21 cellular contexts compared by ENCODE assay signal in the genomic region with DNA sequence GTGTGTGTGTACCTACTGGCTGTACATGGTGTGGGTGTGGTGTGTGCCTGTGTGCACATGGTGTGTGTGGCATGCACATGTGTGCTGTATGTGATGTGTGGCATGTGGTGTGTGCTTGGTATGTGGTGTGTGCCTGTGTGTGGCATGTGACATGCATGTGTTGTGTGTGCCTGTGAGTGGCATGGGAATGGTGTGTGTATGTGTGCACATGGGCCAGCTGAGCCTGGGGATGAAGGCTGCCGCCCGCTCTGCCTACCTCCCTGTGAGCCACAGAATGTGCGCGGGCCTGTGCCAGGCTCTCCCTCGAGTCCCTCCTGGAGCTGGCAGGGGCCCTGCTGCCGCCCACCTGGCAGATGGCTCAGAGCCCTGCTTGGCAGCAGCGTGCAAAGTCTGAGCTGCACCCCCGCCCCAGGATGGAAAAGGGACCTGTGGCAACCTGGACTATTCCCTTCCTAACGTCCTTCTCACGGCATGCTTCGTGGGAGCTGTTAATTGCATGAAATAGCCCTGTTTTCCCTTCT. TPM values are rescaled to one million over a fixed set of nuclear protein-coding genes. Genes with fewer than 3 reads are reported as not detected.
A peak's percentile ranks its signal among the peaks of the same experiment; 100 is the strongest.
DNase-seq lines count a peak whose midpoint lies in the region; ATAC-seq, FAIRE-seq and TF ChIP-seq lines count a peak whose summit lies in the region.
"Had no signal": no experiment of that assay in that cellular context is flagged by ENCODE, and none has a peak within 500 bp of the region (broad histone marks: within the 10 kb centered on the region; RNA-seq: fewer than 3 reads in every experiment).

No MANE protein-coding gene starts in this region.

- no peak overlapping the region for H4K91ac ChIP-seq in IMR-90 (ENCODE audit: insufficient read depth, low read depth, low read length)

- no peak overlapping the region for H2AFZ ChIP-seq in IMR-90 (replicated peaks; ENCODE audit: low read length, poor library complexity)

- no peak overlapping the region for H2BK20ac ChIP-seq in IMR-90 (ENCODE audit: low read depth, low read length)

- peak; percentile 23 for FAIRE-seq in bronchial epithelial cell (lab: Jason Lieb, UNC)
- FAIRE-seq: GM19239 had no signal

- H3K23ac ChIP-seq in IMR-90 (ENCODE audit: low read depth, low read length): no peak overlapping the region

- in situ Hi-C loops in IMR-90 (cut with MboI; ENCODE audit: low sequenced_read_pairs): no loop called here

- WGBS in IMR-90 (ENCODE audit: extremely low coverage in 2 of 2, insufficient read length in 1 of 2), 2 experiments: 88% methylated on average over 6 of the region's 11 CpGs; no CpG with 5 or more reads in 1 of the 2 experiments

- no peak overlapping the region for H4K5ac ChIP-seq in IMR-90 (ENCODE audit: low read depth, low read length)

- no peak overlapping the region for H2BK15ac ChIP-seq in IMR-90 (ENCODE audit: low read depth, low read length)

- H3K27me3 ChIP-seq in Caco-2 (replicated peaks; ENCODE audit: control insufficient read depth, insufficient read depth, low read length): no peaks in the 10 kb centered on the region
- no peaks in the 10 kb centered on the region for H3K27me3 ChIP-seq in IMR-90 (ENCODE audit: control insufficient read depth, insufficient read depth, low read length)
- H3K27me3 ChIP-seq in bronchial epithelial cell (ENCODE audit: control insufficient read depth, insufficient read depth, low read length): no peaks in the 10 kb centered on the region
- H3K27me3 ChIP-seq in CD4-positive, alpha-beta T cell (ENCODE audit: control insufficient read depth, insufficient read depth, low read length): no peaks in the 10 kb centered on the region
- H3K27me3 ChIP-seq: right lobe of liver had no signal

- no peaks in the 10 kb centered on the region for H3K9me3 ChIP-seq in Caco-2
- H3K9me3 ChIP-seq in IMR-90 (ENCODE audit: control insufficient read depth, insufficient read depth, low read length): no peaks in the 10 kb centered on the region
- no peaks in the 10 kb centered on the region for H3K9me3 ChIP-seq in CD4-positive, alpha-beta T cell (ENCODE audit: control insufficient read depth, low read length)
- H3K9me3 ChIP-seq: right lobe of liver, SJSA1 had no signal

- peaks cover 7% of the 10 kb centered on the region for H4K20me1 ChIP-seq in IMR-90 (ENCODE audit: insufficient read depth, low read length)

- H3K4me1 Mint-ChIP-seq in Caco-2 (ENCODE audit: low read depth, unreplicated experiment) (no peaks in the 10 kb centered on the region), nephron progenitor cell (no peaks in the 10 kb centered on the region)
- H3K4me1 Mint-ChIP-seq in CD4-positive, alpha-beta T cell (ENCODE audit: low read depth): no peaks in the 10 kb centered on the region

- H3K27ac Mint-ChIP-seq in Caco-2 (ENCODE audit: unreplicated experiment) (peak overlapping the region; percentile 48), nephron progenitor cell (peak overlapping the region; percentile 90)
- no peak overlapping the region for H3K27ac Mint-ChIP-seq in CD4-positive, alpha-beta T cell
- H3K27ac Mint-ChIP-seq: activated naive CD8-positive, alpha-beta T cell treated with anti-CD3 and anti-CD28 coated beads, Interleukin-2, amount 10 ng/mL, durations not matched to agents 7 days and 5 days; IgD-negative memory B cell had no signal

- H3K36me3 ChIP-seq in Caco-2 (ENCODE audit: control insufficient read depth, insufficient read depth, low read length) (no peaks in the 10 kb centered on the region; the same call in 1 of the 2 replicates), IMR-90 (ENCODE audit: control insufficient read depth, insufficient read depth, low read length) (peaks cover 19% of the 10 kb centered on the region), bronchial epithelial cell (ENCODE audit: control insufficient read depth, insufficient read depth, low read length) (peaks cover 14% of the 10 kb centered on the region)

- intact Hi-C loops in Caco-2 (cut with micrococcal nuclease; ENCODE audit: unreplicated experiment) (no loop called here), IMR-90 (cut with micrococcal nuclease) (no loop called here), left ventricle myocardium superior (cut with micrococcal nuclease) (no loop called here)
- intact Hi-C loops in CD4-positive, alpha-beta T cell (cut with DNase I, micrococcal nuclease): no loop called here

- no peaks in the 10 kb centered on the region; the same call in 1 of the 2 replicates for H3K9me1 ChIP-seq in IMR-90 (ENCODE audit: insufficient read depth, low read length)

- no peak overlapping the region for H3K4ac ChIP-seq in IMR-90 (ENCODE audit: low read depth, low read length)

- TF ChIP-seq CTCF in Caco-2 (IDR thresholded peaks at IDR 0.05; ENCODE audit: insufficient read depth in 1 of 2, low read depth in 1 of 2, low read length in 1 of 2, severe bottlenecking in 1 of 2, unreplicated experiment in 1 of 2): no peak
- TF ChIP-seq CTCF in IMR-90 (conservative IDR thresholded peaks at IDR 0.05; ENCODE audit: low read depth, low read length): no peak
- no peak for TF ChIP-seq CTCF in bronchial epithelial cell (IDR thresholded peaks at IDR 0.05; ENCODE audit: insufficient read depth, low read length, severe bottlenecking)
- no peak for TF ChIP-seq CTCF in nephron progenitor cell (IDR thresholded peaks at IDR 0.05)
- TF ChIP-seq CTCF in CD4-positive, alpha-beta T cell (IDR thresholded peaks at IDR 0.05): no peak

- peaks cover 3% of the 10 kb centered on the region for H3K27me3 Mint-ChIP-seq in Caco-2 (ENCODE audit: insufficient read depth, unreplicated experiment)
- H3K27me3 Mint-ChIP-seq in nephron progenitor cell (ENCODE audit: low read depth, poor library complexity): peaks cover 17% of the 10 kb centered on the region
- H3K27me3 Mint-ChIP-seq in CD4-positive, alpha-beta T cell: no peaks in the 10 kb centered on the region
- H3K27me3 Mint-ChIP-seq: activated naive CD8-positive, alpha-beta T cell treated with anti-CD3 and anti-CD28 coated beads, Interleukin-2, amount 10 ng/mL, durations not matched to agents 7 days and 5 days had no signal

- H3K4me3 ChIP-seq in Caco-2 (ENCODE audit: low read depth, low read length) (no peak overlapping the region), IMR-90 (ENCODE audit: insufficient read depth, low read depth, low read length) (no peak overlapping the region), bronchial epithelial cell (ENCODE audit: low read depth, low read length) (no peak overlapping the region)
- H3K4me3 ChIP-seq: right lobe of liver, SJSA1 had no signal

- H3K9me3 Mint-ChIP-seq in Caco-2 (ENCODE audit: unreplicated experiment): no peaks in the 10 kb centered on the region
- H3K9me3 Mint-ChIP-seq in nephron progenitor cell: no peaks in the 10 kb centered on the region
- H3K9me3 Mint-ChIP-seq in CD4-positive, alpha-beta T cell: no peaks in the 10 kb centered on the region
- H3K9me3 Mint-ChIP-seq: activated naive CD8-positive, alpha-beta T cell treated with anti-CD3 and anti-CD28 coated beads, Interleukin-2, amount 10 ng/mL, durations not matched to agents 7 days and 5 days; IgD-negative memory B cell had no signal

- no peak overlapping the region for H3K27ac ChIP-seq in IMR-90 (ENCODE audit: insufficient read depth, low read length)
- no peak overlapping the region for H3K27ac ChIP-seq in CD4-positive, alpha-beta T cell (ENCODE audit: low read depth, low read length)
- H3K27ac ChIP-seq: right lobe of liver, SJSA1 had no signal

- H3K36me3 Mint-ChIP-seq in Caco-2 (ENCODE audit: insufficient read depth, unreplicated experiment) (peaks cover 19% of the 10 kb centered on the region), nephron progenitor cell (ENCODE audit: low read depth) (peaks cover 5% of the 10 kb centered on the region)
- peaks cover 11% of the 10 kb centered on the region for H3K36me3 Mint-ChIP-seq in CD4-positive, alpha-beta T cell (ENCODE audit: low read depth)
- H3K36me3 Mint-ChIP-seq: IgD-negative memory B cell had no signal

- H4K8ac ChIP-seq in IMR-90 (ENCODE audit: low read depth in 2 of 2, low read length in 2 of 2): no peak overlapping the region

- H3K79me1 ChIP-seq in IMR-90 (ENCODE audit: low read depth in 1 of 2, low read length in 2 of 2): no peaks in the 10 kb centered on the region; a peak in 1 of 4 replicates

- no peak for TF ChIP-seq RAD21 in IMR-90 (IDR thresholded peaks at IDR 0.05; ENCODE audit: low read length)

- no peak for DNase-seq in Caco-2
- no peak for DNase-seq in IMR-90
- DNase-seq in bronchial epithelial cell (ENCODE audit: low read depth): no peak
- DNase-seq in nephron progenitor cell: no peak
- DNase-seq in CD4-positive, alpha-beta T cell: no peak
- DNase-seq in left ventricle myocardium superior: no peak
- DNase-seq in DMS114 treated with DMSO at 0.1 percent for 48 hours (lab: John Stamatoyannopoulos, UW; ENCODE audit: unreplicated experiment): no peak
- DNase-seq in DMS153 (lab: John Stamatoyannopoulos, UW): no peak
- DNase-seq: ACHN; activated CD4-positive, CD25-positive, alpha-beta regulatory T cell; activated naive CD8-positive, alpha-beta T cell treated with anti-CD3 and anti-CD28 coated beads, Interleukin-2, amount 10 ng/mL, durations not matched to agents 7 days and 5 days; dermis blood vessel endothelial cell; NCI-H2081; NCI-H510A treated with DMSO at 0.1 percent for 48 hours; stimulated activated naive CD8-positive, alpha-beta T cell treated with anti-CD3 and anti-CD28 coated beads, Interleukin-15, Interleukin-2, amounts not matched to agents 100 U/mL and 50 U/mL, for 24 hours had no signal

- H2AK9ac ChIP-seq in IMR-90 (replicated peaks; ENCODE audit: low read depth, low read length, poor library complexity): peak overlapping the region; percentile 5

- H3K4me2 ChIP-seq in IMR-90 (ENCODE audit: low read depth, low read length): no peak overlapping the region

- no peak overlapping the region for H3K18ac ChIP-seq in IMR-90 (ENCODE audit: low read depth, low read length)

- POLR2A ChIA-PET in Caco-2 (lab: Charles Lee) (no interaction called here), IMR-90 (lab: Charles Lee; ENCODE audit: unreplicated experiment) (no interaction called here)
- POLR2A ChIA-PET in CD4-positive, alpha-beta T cell (lab: Charles Lee): no interaction called here

- no peak overlapping the region for H3K56ac ChIP-seq in IMR-90 (ENCODE audit: extremely low read depth, insufficient read depth, low read length)

- TF ChIP-seq POLR2A in IMR-90 (IDR thresholded peaks at IDR 0.05; ENCODE audit: low read depth, low read length): no peak

- CTCF ChIA-PET in Caco-2 (lab: Charles Lee): no interaction called here
- CTCF ChIA-PET in IMR-90 (lab: Yijun Ruan, JAX): no interaction called here
- CTCF ChIA-PET in CD4-positive, alpha-beta T cell (lab: Charles Lee): no interaction called here

- H2BK120ac ChIP-seq in IMR-90 (ENCODE audit: low read depth, low read length): no peak overlapping the region

- no peak overlapping the region for H3K9ac ChIP-seq in IMR-90 (ENCODE audit: low read depth, low read length)

- H2AK5ac ChIP-seq in IMR-90 (ENCODE audit: low read depth, low read length): no peak overlapping the region

- no peak overlapping the region for H3K4me3 Mint-ChIP-seq in Caco-2 (ENCODE audit: unreplicated experiment)
- H3K4me3 Mint-ChIP-seq in nephron progenitor cell: no peak overlapping the region
- H3K4me3 Mint-ChIP-seq in CD4-positive, alpha-beta T cell: no peak overlapping the region
- H3K4me3 Mint-ChIP-seq: activated naive CD8-positive, alpha-beta T cell treated with anti-CD3 and anti-CD28 coated beads, Interleukin-2, amount 10 ng/mL, durations not matched to agents 7 days and 5 days; CD4-positive, CD25-positive, alpha-beta regulatory T cell had no signal

- dilution Hi-C loops in IMR-90 (cut with HindIII; ENCODE audit: low sequenced_read_pairs, unreplicated experiment): no loop called here

- BruUV-seq in Caco-2 (replicated peaks; lab: Mats Ljungman, UMichigan): no TSS peak
- no TSS peak for BruUV-seq in IMR-90 (replicated peaks; lab: Mats Ljungman, UMichigan)

- no peak overlapping the region for H2BK5ac ChIP-seq in IMR-90 (ENCODE audit: low read depth, low read length, poor library complexity, severe bottlenecking)

- H3K4me1 ChIP-seq in Caco-2 (no peaks in the 10 kb centered on the region), IMR-90 (ENCODE audit: control insufficient read depth, insufficient read depth, low read length) (no peaks in the 10 kb centered on the region)
- H3K4me1 ChIP-seq: right lobe of liver had no signal

- H3K14ac ChIP-seq in IMR-90 (replicated peaks; ENCODE audit: low read depth, low read length): no peak overlapping the region

- ATAC-seq in IMR-90 (ENCODE audit: low read depth): no peak
- no peak for ATAC-seq in CD4-positive, alpha-beta T cell (ENCODE audit: poor library complexity)
- no peak for ATAC-seq in left ventricle myocardium superior
- ATAC-seq: right lobe of liver had no signal

RNA-seq across cellular contexts. Expression of a gene that starts 9.3 kb away (rescaled TPM):
- 0.72 and 1.1 TPM in 2 replicates for total RNA-seq in Caco-2 (2022)
- total RNA-seq in IMR-90 (2012; rRNA removed): under 0.01 TPM in 2 replicates
- 0.58 and 0.83 TPM in 2 replicates for polyA plus RNA-seq in IMR-90 (2012; rRNA removed)
- polyA plus RNA-seq in IMR-90 (2012; cell fraction: cytosol; rRNA removed): 0.86 and 1.1 TPM in 2 replicates
- 2.5 and 3.2 TPM in 2 replicates for polyA plus RNA-seq in IMR-90 (2012; cell fraction: nucleus; rRNA removed; ENCODE audit: low replicate concordance)
- 1.3 and 4.5 TPM in 2 replicates for total RNA-seq in bronchial epithelial cell
- under 1 TPM; 0.28 to 0.44 TPM for total RNA-seq in CD4-positive, alpha-beta T cell
- total RNA-seq in left ventricle myocardium superior: 0.12 TPM
- total RNA-seq: Daoy had no signal
- polyA plus RNA-seq: IgD-negative memory B cell had no signal

RNA-seq across cellular contexts. Expression of a gene that starts 28.4 kb away (rescaled TPM):
- total RNA-seq in Caco-2 (2022) (30.4 and 33.3 TPM in 2 replicates), IMR-90 (2012; rRNA removed) (17.2 and 19.4 TPM in 2 replicates), bronchial epithelial cell (28.4 and 46.1 TPM in 2 replicates), left ventricle myocardium superior (10.4 TPM)
- 38.9 and 56.2 TPM in 2 replicates for polyA plus RNA-seq in IMR-90 (2012; rRNA removed)
- 31.6 and 39.2 TPM in 2 replicates for polyA plus RNA-seq in IMR-90 (2012; cell fraction: cytosol; rRNA removed)
- 21.2 and 23.8 TPM in 2 replicates for polyA plus RNA-seq in IMR-90 (2012; cell fraction: nucleus; rRNA removed; ENCODE audit: low replicate concordance)
- total RNA-seq in CD4-positive, alpha-beta T cell: 10 to 100 TPM; 20.6 to 22.6 TPM

RNA-seq across cellular contexts. Expression of a gene that starts 41.7 kb away (rescaled TPM):
- 332 and 382 TPM in 2 replicates for total RNA-seq in Caco-2 (2022)
- total RNA-seq in IMR-90 (2012; rRNA removed): 20.3 and 21.1 TPM in 2 replicates
- polyA plus RNA-seq in IMR-90 (2012; rRNA removed): 300 and 301 TPM in 2 replicates
- 57.1 and 150 TPM in 2 replicates for polyA plus RNA-seq in IMR-90 (2012; cell fraction: cytosol; rRNA removed)
- 949 and 1,549 TPM in 2 replicates for polyA plus RNA-seq in IMR-90 (2012; cell fraction: nucleus; rRNA removed; ENCODE audit: low replicate concordance)
- total RNA-seq in bronchial epithelial cell: 30.5 and 41.5 TPM in 2 replicates
- 1,000 to 10,000 TPM; 1,187 to 1,199 TPM for total RNA-seq in CD4-positive, alpha-beta T cell
- 292 TPM for total RNA-seq in left ventricle myocardium superior
